In the genomic region with DNA sequence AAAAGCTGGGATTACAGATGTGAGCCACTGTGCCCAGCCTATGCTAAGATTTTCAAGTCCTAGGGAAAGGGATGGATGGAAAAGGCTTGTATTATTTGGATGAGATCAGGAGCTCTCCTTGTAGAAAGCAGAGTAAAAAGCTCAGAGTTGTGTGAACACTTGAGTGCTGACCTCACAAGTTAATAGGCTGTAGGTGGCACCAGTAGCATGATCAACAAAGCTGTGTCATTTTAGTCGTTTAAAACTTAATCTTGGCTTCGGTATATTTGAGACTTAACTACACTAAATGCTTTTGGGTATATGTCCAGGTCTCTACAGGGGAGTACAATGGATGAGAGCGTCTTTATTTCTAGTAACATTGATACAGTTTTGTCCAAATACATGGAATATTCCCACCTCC, we compare ENCODE assay signal across 1 cellular context.
TF ChIP-seq lines count a peak whose summit lies in the region.

No MANE protein-coding gene starts in this region.

TF ChIP-seq in H1, 55 proteins besides CTCF, POLR2A, EP300 and RAD21 (continued from another document):
- no peak for TF ChIP-seq SUZ12 (IDR thresholded peaks at IDR 0.05; ENCODE audit: low read length)
- no peak for TF ChIP-seq CREB1 (IDR thresholded peaks at IDR 0.05)
- no peak for TF ChIP-seq TAF7 (optimal IDR thresholded peaks at IDR 0.05; ENCODE audit: borderline replicate concordance, low read depth, low read length)
- TF ChIP-seq MAFK (IDR thresholded peaks at IDR 0.05; ENCODE audit: low read depth, low read length): no peak
- no peak for TF ChIP-seq TEAD4 (IDR thresholded peaks at IDR 0.05; ENCODE audit: low read depth, low read length)
